In the genomic region with DNA sequence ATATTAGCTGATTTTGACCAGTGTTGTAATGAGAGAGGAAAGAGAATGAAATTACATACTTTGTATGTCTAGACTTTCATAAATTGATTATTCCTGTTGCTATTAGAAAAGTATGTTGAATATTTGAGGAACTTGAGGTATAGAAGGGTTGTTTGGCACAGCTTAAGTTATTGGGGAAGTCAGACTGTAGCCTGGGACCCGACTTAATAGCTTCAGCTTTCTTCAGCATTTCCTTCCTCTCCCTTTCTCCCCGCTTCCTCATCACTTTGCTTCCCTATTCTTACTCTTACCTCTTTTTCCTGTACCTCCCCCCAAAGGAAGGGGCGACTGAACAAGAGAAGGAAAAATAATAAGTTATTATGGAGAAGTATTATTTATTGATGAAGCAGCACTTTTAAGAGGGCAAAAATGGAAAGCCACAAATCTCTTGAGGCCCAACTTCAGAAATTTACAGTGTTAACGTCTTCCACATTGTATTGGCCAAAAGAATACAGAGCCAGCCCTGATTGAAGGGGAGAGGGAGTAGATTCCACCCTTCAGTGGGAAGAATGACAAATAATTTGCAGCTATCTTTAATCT, we compare ENCODE assay signal across 1 cellular context.
A peak's percentile ranks its signal among the peaks of the same experiment; 100 is the strongest.
TF ChIP-seq lines count a peak whose summit lies in the region.

No MANE protein-coding gene starts in this region.

TF ChIP-seq in HepG2, 621 proteins besides CTCF, POLR2A, EP300 and RAD21 (continued from another document):
- TF ChIP-seq, protein P1, sequence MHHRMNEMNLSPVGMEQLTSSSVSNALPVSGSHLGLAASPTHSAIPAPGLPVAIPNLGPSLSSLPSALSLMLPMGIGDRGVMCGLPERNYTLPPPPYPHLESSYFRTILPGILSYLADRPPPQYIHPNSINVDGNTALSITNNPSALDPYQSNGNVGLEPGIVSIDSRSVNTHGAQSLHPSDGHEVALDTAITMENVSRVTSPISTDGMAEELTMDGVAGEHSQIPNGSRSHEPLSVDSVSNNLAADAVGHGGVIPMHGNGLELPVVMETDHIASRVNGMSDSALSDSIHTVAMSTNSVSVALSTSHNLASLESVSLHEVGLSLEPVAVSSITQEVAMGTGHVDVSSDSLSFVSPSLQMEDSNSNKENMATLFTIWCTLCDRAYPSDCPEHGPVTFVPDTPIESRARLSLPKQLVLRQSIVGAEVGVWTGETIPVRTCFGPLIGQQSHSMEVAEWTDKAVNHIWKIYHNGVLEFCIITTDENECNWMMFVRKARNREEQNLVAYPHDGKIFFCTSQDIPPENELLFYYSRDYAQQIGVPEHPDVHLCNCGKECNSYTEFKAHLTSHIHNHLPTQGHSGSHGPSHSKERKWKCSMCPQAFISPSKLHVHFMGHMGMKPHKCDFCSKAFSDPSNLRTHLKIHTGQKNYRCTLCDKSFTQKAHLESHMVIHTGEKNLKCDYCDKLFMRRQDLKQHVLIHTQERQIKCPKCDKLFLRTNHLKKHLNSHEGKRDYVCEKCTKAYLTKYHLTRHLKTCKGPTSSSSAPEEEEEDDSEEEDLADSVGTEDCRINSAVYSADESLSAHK (CRISPR knock-in tag; IDR thresholded peaks at IDR 0.05; ENCODE audit: borderline replicate concordance): no peak
- peak; percentile 66 to 69 for TF ChIP-seq MAFK (conservative IDR thresholded peaks at IDR 0.05 in 1 of 2, IDR thresholded peaks at IDR 0.05 in 1 of 2; ENCODE audit: low read length in 2 of 2)
- TF ChIP-seq MAFF (IDR thresholded peaks at IDR 0.05; ENCODE audit: low read depth, low read length): peak; percentile 57
- TF ChIP-seq ZSCAN29 (CRISPR knock-in tag; conservative IDR thresholded peaks at IDR 0.05): no peak
- TF ChIP-seq KAT7 (CRISPR knock-in tag; IDR thresholded peaks at IDR 0.05; ENCODE audit: borderline replicate concordance): no peak
TF ChIP-seq in HepG2: peak in this region for 2.
